Comparison of ENCODE assay signal across 1 cellular context in the genomic region with DNA sequence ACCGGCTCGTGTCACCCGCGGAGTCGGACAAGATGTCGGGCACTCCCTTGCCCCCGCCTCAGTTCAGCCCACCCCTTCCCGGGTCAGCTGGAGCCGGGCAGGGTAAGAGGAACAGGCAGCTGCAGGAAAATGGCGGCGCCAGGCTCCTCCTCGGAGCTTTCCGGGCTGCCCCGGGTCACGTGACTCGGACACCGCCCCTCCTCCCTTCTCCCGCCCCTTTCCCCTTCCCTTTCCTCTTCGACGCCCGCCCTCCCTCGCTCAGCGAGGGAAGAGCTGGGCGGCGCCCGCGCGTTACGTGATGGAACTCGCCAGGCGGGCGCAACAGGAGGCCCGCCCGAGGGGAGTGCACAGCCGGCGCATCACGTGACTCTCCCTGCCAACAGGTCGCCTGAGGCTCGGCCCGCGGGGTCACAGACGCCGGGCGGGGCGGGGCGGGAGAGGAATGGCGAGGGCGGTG.
TF ChIP-seq lines count a peak whose summit lies in the region.

A gene with protein sequence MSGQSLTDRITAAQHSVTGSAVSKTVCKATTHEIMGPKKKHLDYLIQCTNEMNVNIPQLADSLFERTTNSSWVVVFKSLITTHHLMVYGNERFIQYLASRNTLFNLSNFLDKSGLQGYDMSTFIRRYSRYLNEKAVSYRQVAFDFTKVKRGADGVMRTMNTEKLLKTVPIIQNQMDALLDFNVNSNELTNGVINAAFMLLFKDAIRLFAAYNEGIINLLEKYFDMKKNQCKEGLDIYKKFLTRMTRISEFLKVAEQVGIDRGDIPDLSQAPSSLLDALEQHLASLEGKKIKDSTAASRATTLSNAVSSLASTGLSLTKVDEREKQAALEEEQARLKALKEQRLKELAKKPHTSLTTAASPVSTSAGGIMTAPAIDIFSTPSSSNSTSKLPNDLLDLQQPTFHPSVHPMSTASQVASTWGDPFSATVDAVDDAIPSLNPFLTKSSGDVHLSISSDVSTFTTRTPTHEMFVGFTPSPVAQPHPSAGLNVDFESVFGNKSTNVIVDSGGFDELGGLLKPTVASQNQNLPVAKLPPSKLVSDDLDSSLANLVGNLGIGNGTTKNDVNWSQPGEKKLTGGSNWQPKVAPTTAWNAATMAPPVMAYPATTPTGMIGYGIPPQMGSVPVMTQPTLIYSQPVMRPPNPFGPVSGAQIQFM (minus strand): TSS at position 134 of the 457 bp plus-strand sequence. CDS start 304 bp downstream, outside the sequence.

TF ChIP-seq in HEK293, 187 proteins besides CTCF, POLR2A, EP300 and RAD21 (continued from another document and continues in another):
- TF ChIP-seq, protein P1, sequence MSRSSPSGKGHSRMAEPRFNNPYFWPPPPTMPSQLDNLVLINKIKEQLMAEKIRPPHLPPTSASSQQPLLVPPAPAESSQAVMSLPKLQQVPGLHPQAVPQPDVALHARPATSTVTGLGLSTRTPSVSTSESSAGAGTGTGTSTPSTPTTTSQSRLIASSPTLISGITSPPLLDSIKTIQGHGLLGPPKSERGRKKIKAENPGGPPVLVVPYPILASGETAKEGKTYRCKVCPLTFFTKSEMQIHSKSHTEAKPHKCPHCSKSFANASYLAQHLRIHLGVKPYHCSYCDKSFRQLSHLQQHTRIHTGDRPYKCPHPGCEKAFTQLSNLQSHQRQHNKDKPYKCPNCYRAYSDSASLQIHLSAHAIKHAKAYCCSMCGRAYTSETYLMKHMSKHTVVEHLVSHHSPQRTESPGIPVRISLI (tag by site-specific recombination; IDR thresholded peaks at IDR 0.05), result no peak
- peak; percentile 100 for TF ChIP-seq SCRT2 (tag by site-specific recombination; IDR thresholded peaks at IDR 0.05)
- TF ChIP-seq, protein P2, sequence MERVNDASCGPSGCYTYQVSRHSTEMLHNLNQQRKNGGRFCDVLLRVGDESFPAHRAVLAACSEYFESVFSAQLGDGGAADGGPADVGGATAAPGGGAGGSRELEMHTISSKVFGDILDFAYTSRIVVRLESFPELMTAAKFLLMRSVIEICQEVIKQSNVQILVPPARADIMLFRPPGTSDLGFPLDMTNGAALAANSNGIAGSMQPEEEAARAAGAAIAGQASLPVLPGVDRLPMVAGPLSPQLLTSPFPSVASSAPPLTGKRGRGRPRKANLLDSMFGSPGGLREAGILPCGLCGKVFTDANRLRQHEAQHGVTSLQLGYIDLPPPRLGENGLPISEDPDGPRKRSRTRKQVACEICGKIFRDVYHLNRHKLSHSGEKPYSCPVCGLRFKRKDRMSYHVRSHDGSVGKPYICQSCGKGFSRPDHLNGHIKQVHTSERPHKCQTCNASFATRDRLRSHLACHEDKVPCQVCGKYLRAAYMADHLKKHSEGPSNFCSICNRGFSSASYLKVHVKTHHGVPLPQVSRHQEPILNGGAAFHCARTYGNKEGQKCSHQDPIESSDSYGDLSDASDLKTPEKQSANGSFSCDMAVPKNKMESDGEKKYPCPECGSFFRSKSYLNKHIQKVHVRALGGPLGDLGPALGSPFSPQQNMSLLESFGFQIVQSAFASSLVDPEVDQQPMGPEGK (tag by site-specific recombination; IDR thresholded peaks at IDR 0.05), result peak; percentile 58; the same call in 1 of the 2 replicates
- TF ChIP-seq ZNF830 (tag by site-specific recombination; IDR thresholded peaks at IDR 0.05; ENCODE audit: low read depth), result no peak
- 0 out of 2 replicates have a peak, but pooled peaks have one; percentile 40 for TF ChIP-seq ZSCAN30 (tag by site-specific recombination; IDR thresholded peaks at IDR 0.05)
- TF ChIP-seq ZNF138 (tag by site-specific recombination; IDR thresholded peaks at IDR 0.05; ENCODE audit: borderline replicate concordance), result no peak
- no peak for TF ChIP-seq ZNF549 (tag by site-specific recombination; IDR thresholded peaks at IDR 0.05)
- no peak for TF ChIP-seq ZNF311 (tag by site-specific recombination; IDR thresholded peaks at IDR 0.05; ENCODE audit: borderline replicate concordance)
- TF ChIP-seq, protein P3, sequence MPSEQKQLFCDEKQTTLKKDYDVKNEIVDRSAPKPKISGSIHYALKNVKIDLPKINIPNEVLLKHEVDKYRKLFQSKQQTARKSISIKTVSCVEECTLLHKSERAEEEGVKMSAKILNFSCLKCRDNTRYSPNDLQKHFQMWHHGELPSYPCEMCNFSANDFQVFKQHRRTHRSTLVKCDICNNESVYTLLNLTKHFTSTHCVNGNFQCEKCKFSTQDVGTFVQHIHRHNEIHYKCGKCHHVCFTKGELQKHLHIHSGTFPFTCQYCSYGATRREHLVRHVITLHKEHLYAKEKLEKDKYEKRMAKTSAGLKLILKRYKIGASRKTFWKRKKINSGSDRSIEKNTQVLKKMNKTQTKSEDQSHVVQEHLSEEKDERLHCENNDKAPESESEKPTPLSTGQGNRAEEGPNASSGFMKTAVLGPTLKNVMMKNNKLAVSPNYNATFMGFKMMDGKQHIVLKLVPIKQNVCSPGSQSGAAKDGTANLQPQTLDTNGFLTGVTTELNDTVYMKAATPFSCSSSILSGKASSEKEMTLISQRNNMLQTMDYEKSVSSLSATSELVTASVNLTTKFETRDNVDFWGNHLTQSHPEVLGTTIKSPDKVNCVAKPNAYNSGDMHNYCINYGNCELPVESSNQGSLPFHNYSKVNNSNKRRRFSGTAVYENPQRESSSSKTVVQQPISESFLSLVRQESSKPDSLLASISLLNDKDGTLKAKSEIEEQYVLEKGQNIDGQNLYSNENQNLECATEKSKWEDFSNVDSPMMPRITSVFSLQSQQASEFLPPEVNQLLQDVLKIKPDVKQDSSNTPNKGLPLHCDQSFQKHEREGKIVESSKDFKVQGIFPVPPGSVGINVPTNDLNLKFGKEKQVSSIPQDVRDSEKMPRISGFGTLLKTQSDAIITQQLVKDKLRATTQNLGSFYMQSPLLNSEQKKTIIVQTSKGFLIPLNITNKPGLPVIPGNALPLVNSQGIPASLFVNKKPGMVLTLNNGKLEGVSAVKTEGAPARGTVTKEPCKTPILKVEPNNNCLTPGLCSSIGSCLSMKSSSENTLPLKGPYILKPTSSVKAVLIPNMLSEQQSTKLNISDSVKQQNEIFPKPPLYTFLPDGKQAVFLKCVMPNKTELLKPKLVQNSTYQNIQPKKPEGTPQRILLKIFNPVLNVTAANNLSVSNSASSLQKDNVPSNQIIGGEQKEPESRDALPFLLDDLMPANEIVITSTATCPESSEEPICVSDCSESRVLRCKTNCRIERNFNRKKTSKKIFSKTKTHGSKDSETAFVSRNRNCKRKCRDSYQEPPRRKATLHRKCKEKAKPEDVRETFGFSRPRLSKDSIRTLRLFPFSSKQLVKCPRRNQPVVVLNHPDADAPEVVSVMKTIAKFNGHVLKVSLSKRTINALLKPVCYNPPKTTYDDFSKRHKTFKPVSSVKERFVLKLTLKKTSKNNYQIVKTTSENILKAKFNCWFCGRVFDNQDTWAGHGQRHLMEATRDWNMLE (tag by site-specific recombination; conservative IDR thresholded peaks at IDR 0.05; ENCODE audit: low read depth), result no peak
- no peak for TF ChIP-seq ZNF23 (tag by site-specific recombination; IDR thresholded peaks at IDR 0.05; ENCODE audit: borderline replicate concordance)
- TF ChIP-seq, protein P4, sequence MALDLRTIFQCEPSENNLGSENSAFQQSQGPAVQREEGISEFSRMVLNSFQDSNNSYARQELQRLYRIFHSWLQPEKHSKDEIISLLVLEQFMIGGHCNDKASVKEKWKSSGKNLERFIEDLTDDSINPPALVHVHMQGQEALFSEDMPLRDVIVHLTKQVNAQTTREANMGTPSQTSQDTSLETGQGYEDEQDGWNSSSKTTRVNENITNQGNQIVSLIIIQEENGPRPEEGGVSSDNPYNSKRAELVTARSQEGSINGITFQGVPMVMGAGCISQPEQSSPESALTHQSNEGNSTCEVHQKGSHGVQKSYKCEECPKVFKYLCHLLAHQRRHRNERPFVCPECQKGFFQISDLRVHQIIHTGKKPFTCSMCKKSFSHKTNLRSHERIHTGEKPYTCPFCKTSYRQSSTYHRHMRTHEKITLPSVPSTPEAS (tag by site-specific recombination; IDR thresholded peaks at IDR 0.05), result no peak
- no peak; the same call in 1 of the 2 replicates for TF ChIP-seq ZNF660 (tag by site-specific recombination; IDR thresholded peaks at IDR 0.05)
- TF ChIP-seq SETDB1 (IDR thresholded peaks at IDR 0.05; ENCODE audit: insufficient read length, low read length), result no peak
- no peak for TF ChIP-seq ZNF473 (tag by site-specific recombination; IDR thresholded peaks at IDR 0.05)
- TF ChIP-seq ZNF184 (tag by site-specific recombination; IDR thresholded peaks at IDR 0.05), result no peak
- TF ChIP-seq ZNF514 (tag by site-specific recombination; IDR thresholded peaks at IDR 0.05), result no peak
- TF ChIP-seq RBAK (tag by site-specific recombination; IDR thresholded peaks at IDR 0.05), result no peak
- no peak for TF ChIP-seq ZNF555 (tag by site-specific recombination; conservative IDR thresholded peaks at IDR 0.05)
- TF ChIP-seq, protein P5, sequence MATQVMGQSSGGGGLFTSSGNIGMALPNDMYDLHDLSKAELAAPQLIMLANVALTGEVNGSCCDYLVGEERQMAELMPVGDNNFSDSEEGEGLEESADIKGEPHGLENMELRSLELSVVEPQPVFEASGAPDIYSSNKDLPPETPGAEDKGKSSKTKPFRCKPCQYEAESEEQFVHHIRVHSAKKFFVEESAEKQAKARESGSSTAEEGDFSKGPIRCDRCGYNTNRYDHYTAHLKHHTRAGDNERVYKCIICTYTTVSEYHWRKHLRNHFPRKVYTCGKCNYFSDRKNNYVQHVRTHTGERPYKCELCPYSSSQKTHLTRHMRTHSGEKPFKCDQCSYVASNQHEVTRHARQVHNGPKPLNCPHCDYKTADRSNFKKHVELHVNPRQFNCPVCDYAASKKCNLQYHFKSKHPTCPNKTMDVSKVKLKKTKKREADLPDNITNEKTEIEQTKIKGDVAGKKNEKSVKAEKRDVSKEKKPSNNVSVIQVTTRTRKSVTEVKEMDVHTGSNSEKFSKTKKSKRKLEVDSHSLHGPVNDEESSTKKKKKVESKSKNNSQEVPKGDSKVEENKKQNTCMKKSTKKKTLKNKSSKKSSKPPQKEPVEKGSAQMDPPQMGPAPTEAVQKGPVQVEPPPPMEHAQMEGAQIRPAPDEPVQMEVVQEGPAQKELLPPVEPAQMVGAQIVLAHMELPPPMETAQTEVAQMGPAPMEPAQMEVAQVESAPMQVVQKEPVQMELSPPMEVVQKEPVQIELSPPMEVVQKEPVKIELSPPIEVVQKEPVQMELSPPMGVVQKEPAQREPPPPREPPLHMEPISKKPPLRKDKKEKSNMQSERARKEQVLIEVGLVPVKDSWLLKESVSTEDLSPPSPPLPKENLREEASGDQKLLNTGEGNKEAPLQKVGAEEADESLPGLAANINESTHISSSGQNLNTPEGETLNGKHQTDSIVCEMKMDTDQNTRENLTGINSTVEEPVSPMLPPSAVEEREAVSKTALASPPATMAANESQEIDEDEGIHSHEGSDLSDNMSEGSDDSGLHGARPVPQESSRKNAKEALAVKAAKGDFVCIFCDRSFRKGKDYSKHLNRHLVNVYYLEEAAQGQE (tag by site-specific recombination; IDR thresholded peaks at IDR 0.05), result no peak
- no peak for TF ChIP-seq ZNF174 (tag by site-specific recombination; IDR thresholded peaks at IDR 0.05)
- TF ChIP-seq IKZF3 (tag by site-specific recombination; IDR thresholded peaks at IDR 0.05), result peak; percentile 99
- TF ChIP-seq ZNF214 (tag by site-specific recombination; IDR thresholded peaks at IDR 0.05; ENCODE audit: borderline replicate concordance), result no peak
- TF ChIP-seq ZNF292 (tag by site-specific recombination; IDR thresholded peaks at IDR 0.05; ENCODE audit: borderline replicate concordance, low read depth), result no peak
- peak; percentile 28; the same call in 1 of the 2 replicates for TF ChIP-seq ZNF600 (tag by site-specific recombination; IDR thresholded peaks at IDR 0.05)
- peak; percentile 64 for TF ChIP-seq ZXDB (tag by site-specific recombination; IDR thresholded peaks at IDR 0.05)
- TF ChIP-seq ZNF274 (IDR thresholded peaks at IDR 0.05; ENCODE audit: low read length), result no peak
- TF ChIP-seq ZNF274 (tag by site-specific recombination; IDR thresholded peaks at IDR 0.05; ENCODE audit: borderline replicate concordance), result no peak
- TF ChIP-seq, protein P6, sequence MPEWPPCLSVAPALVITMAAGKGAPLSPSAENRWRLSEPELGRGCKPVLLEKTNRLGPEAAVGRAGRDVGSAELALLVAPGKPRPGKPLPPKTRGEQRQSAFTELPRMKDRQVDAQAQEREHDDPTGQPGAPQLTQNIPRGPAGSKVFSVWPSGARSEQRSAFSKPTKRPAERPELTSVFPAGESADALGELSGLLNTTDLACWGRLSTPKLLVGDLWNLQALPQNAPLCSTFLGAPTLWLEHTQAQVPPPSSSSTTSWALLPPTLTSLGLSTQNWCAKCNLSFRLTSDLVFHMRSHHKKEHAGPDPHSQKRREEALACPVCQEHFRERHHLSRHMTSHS (tag by site-specific recombination; IDR thresholded peaks at IDR 0.05), result no peak
- TF ChIP-seq SALL2 (tag by site-specific recombination; IDR thresholded peaks at IDR 0.05; ENCODE audit: borderline replicate concordance), result no peak
- peak; percentile 90 for TF ChIP-seq KLF16 (tag by site-specific recombination; IDR thresholded peaks at IDR 0.05)
- TF ChIP-seq ZNF155 (tag by site-specific recombination; IDR thresholded peaks at IDR 0.05), result no peak
- peak; percentile 96 for TF ChIP-seq KLF10 (tag by site-specific recombination; IDR thresholded peaks at IDR 0.05)
- no peak for TF ChIP-seq GLI4 (tag by site-specific recombination; IDR thresholded peaks at IDR 0.05)
- no peak for TF ChIP-seq ZNF701 (tag by site-specific recombination; IDR thresholded peaks at IDR 0.05)
- TF ChIP-seq ZNF169 (tag by site-specific recombination; IDR thresholded peaks at IDR 0.05), result no peak
- TF ChIP-seq, protein P7, sequence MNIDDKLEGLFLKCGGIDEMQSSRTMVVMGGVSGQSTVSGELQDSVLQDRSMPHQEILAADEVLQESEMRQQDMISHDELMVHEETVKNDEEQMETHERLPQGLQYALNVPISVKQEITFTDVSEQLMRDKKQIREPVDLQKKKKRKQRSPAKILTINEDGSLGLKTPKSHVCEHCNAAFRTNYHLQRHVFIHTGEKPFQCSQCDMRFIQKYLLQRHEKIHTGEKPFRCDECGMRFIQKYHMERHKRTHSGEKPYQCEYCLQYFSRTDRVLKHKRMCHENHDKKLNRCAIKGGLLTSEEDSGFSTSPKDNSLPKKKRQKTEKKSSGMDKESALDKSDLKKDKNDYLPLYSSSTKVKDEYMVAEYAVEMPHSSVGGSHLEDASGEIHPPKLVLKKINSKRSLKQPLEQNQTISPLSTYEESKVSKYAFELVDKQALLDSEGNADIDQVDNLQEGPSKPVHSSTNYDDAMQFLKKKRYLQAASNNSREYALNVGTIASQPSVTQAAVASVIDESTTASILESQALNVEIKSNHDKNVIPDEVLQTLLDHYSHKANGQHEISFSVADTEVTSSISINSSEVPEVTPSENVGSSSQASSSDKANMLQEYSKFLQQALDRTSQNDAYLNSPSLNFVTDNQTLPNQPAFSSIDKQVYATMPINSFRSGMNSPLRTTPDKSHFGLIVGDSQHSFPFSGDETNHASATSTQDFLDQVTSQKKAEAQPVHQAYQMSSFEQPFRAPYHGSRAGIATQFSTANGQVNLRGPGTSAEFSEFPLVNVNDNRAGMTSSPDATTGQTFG (tag by site-specific recombination; IDR thresholded peaks at IDR 0.05; ENCODE audit: borderline replicate concordance), result no peak
- peak; percentile 86 for TF ChIP-seq WT1 (tag by site-specific recombination; IDR thresholded peaks at IDR 0.05)
- TF ChIP-seq GLIS1 (tag by site-specific recombination; IDR thresholded peaks at IDR 0.05), result 0 out of 2 replicates have a peak, but pooled peaks have one; percentile 59
- peak; percentile 67; the same call in 1 of the 2 replicates for TF ChIP-seq ZNF629 (tag by site-specific recombination; IDR thresholded peaks at IDR 0.05)
- peak; percentile 83 for TF ChIP-seq ZNF423 (tag by site-specific recombination; IDR thresholded peaks at IDR 0.05)
- TF ChIP-seq HOXA7 (CRISPR knock-in tag; IDR thresholded peaks at IDR 0.05; ENCODE audit: borderline replicate concordance), result no peak
- TF ChIP-seq ZNF571 (tag by site-specific recombination; IDR thresholded peaks at IDR 0.05), result no peak
- TF ChIP-seq YY1 (tag by site-specific recombination; IDR thresholded peaks at IDR 0.05), result peak; percentile 66; the same call in 1 of the 2 replicates
